Comparison of ENCODE assay signal across 7 cellular contexts in the genomic region with DNA sequence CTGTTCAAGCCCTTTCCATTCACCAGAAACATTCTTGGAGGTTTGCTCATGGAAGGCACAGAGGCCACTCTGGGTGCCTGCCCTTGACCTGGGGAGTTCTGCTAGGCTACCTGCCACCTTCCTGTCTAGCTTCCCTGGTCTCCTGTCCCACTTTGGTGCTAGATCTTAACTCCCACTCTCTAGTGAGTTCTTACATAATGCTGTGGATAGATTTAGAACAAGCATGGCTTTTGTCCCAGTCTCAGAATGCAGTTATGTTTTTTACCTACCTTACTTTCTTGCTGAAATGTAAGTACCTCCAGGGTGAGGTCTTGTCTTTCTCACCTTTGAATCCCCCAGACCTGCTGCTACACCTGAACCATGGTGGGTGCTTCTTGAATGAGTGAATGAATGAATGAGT.
"Had no signal": no experiment of that assay in that cellular context is flagged by ENCODE, and none has a peak within 500 bp of the region (broad histone marks: within the 10 kb centered on the region; RNA-seq: fewer than 3 reads in every experiment).

No MANE protein-coding gene starts in this region.

- H3K9ac ChIP-seq: GM23248 had no signal

- H3K4me3 ChIP-seq: GM23248, K562 had no signal

- H3K27ac ChIP-seq: GM23248 had no signal

- DNase-seq: GM23248, GOT3, H9, HCEC 1CT, IMR-90, KG1 had no signal

- H3K27ac Mint-ChIP-seq: H9 had no signal

- H3K4me3 Mint-ChIP-seq: H9 had no signal

- ATAC-seq: K562 had no signal
